17 cellular contexts compared by ENCODE assay signal in the genomic region with DNA sequence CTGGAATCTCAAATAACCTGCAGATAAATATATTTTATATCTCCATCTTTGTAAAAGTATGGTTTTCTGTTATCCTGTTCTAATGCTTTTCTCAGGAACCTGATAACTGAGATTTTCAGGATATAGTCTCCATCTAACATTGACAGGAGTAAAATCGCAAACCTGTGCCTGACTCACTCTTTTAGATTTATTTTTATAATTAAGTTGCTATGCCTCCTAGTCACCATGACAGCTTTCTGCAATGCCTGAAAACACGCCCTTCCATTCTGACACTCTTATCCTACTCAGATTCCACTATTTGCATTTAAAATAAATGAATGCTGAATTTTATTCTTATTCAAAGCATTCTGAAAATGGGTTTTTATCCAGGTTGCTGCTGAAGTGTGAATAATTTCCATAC.
DNase-seq lines count a peak whose midpoint lies in the region; ATAC-seq lines count a peak whose summit lies in the region.
"Had no signal": no experiment of that assay in that cellular context is flagged by ENCODE, and none has a peak within 500 bp of the region (broad histone marks: within the 10 kb centered on the region; RNA-seq: fewer than 3 reads in every experiment).

No MANE protein-coding gene starts in this region.

- no peak for DNase-seq in stimulated activated naive CD8-positive, alpha-beta T cell treated with anti-CD3 and anti-CD28 coated beads, Interleukin-15, amount 100 ng/mL, for 72 hours
- no peak for DNase-seq in stimulated activated naive CD8-positive, alpha-beta T cell treated with anti-CD3 and anti-CD28 coated beads, Interleukin-15, Interleukin-2, amounts not matched to agents 100 U/mL and 50 U/mL, for 24 hours
- DNase-seq in head of caudate nucleus (peak in 22 of 42 donors; percentile 2 to 62 (median 16)), GM19240 (ENCODE audit: insufficient read length, low spot score) (no peak)
- DNase-seq: AML-193; CD4-positive, alpha-beta T cell; CD8-positive, alpha-beta T cell; DMS 273 treated with DMSO at 0.1 percent for 48 hours; DMS153; DMS53; DMS79; DND-41; EL; GDM1 had no signal

- H3K4me1 Mint-ChIP-seq in stimulated activated naive CD8-positive, alpha-beta T cell treated with anti-CD3 and anti-CD28 coated beads, Interleukin-15, amount 100 ng/mL, for 72 hours, result no peaks in the 10 kb centered on the region
- H3K4me1 Mint-ChIP-seq: B cell had no signal

- ATAC-seq in stimulated activated naive CD8-positive, alpha-beta T cell treated with anti-CD3 and anti-CD28 coated beads, Interleukin-15, amount 100 ng/mL, for 72 hours, result no peak
- no peak for ATAC-seq in stimulated activated naive CD8-positive, alpha-beta T cell treated with anti-CD3 and anti-CD28 coated beads, Interleukin-15, Interleukin-2, amounts not matched to agents 100 U/mL and 50 U/mL, for 24 hours
- no peak for ATAC-seq in HG03442 (IDR thresholded peaks at IDR 0.05; ENCODE audit: unreplicated experiment)
- ATAC-seq: A549; CD8-positive, alpha-beta T cell had no signal

- peak overlapping the region; percentile 34 to 36 for H3K27ac Mint-ChIP-seq in stimulated activated naive CD8-positive, alpha-beta T cell treated with anti-CD3 and anti-CD28 coated beads, Interleukin-15, amount 100 ng/mL, for 72 hours
- H3K27ac Mint-ChIP-seq: B cell; CD4-positive, alpha-beta T cell; CD8-positive, alpha-beta T cell had no signal

- no peaks in the 10 kb centered on the region for H3K9me3 Mint-ChIP-seq in stimulated activated naive CD8-positive, alpha-beta T cell treated with anti-CD3 and anti-CD28 coated beads, Interleukin-15, amount 100 ng/mL, for 72 hours
- H3K9me3 Mint-ChIP-seq: CD8-positive, alpha-beta T cell had no signal

- H3K27me3 Mint-ChIP-seq in stimulated activated naive CD8-positive, alpha-beta T cell treated with anti-CD3 and anti-CD28 coated beads, Interleukin-15, amount 100 ng/mL, for 72 hours, result no peaks in the 10 kb centered on the region
- H3K27me3 Mint-ChIP-seq: B cell; CD4-positive, alpha-beta T cell had no signal

- intact Hi-C loops in head of caudate nucleus (cut with DNase I), result no loop called here

- no peak overlapping the region for H3K4me3 Mint-ChIP-seq in stimulated activated naive CD8-positive, alpha-beta T cell treated with anti-CD3 and anti-CD28 coated beads, Interleukin-15, amount 100 ng/mL, for 72 hours
- H3K4me3 Mint-ChIP-seq: B cell; CD4-positive, alpha-beta T cell; CD8-positive, alpha-beta T cell had no signal

Comparison
In these comparisons a context has a peak if more than half of its experiments do, and no peak if none do; other contexts are left out.
1. DNase-seq: peak in head of caudate nucleus (22 of 42); none in stimulated activated naive CD8-positive, alpha-beta T cell treated with anti-CD3 and anti-CD28 coated beads, Interleukin-15, amount 100 ng/mL, for 72 hours (0 of 2), stimulated activated naive CD8-positive, alpha-beta T cell treated with anti-CD3 and anti-CD28 coated beads, Interleukin-15, Interleukin-2, amounts not matched to agents 100 U/mL and 50 U/mL, for 24 hours (single experiment) and GM19240 (single experiment).